ENCODE assay signal across 34 cellular contexts in genomic region chr3:83150896-83151295, GRCh38.
"Had no signal": no experiment of that assay in that cellular context is flagged by ENCODE, and none has a peak within 500 bp of the region (broad histone marks: within the 10 kb centered on the region; RNA-seq: fewer than 3 reads in every experiment).

No MANE protein-coding gene starts in this region.

- H3K9ac ChIP-seq: KMS-11 had no signal

- H3K9me3 ChIP-seq: MG63 had no signal

- H3K27me3 ChIP-seq: MG63 had no signal

- H3K4me2 ChIP-seq: KMS-11 had no signal

- H3K27ac ChIP-seq: KMS-11 had no signal

- H3K4me3 ChIP-seq: MG63 had no signal

- H3K36me3 ChIP-seq: MG63 had no signal

- DNase-seq: Karpas-422, Kasumi-1, MG63, MM.1S, MV-4-11, NCI-H1048, NCI-H1092, NCI-H1092 treated with DMSO at 0.1 percent for 48 hours, NCI-H1105, NCI-H1105 treated with DMSO at 0.1 percent for 48 hours, NCI-H1417, NCI-H1417 treated with DMSO at 0.1 percent for 48 hours, NCI-H1436, NCI-H1436 treated with DMSO at 0.1 percent for 48 hours, NCI-H146, NCI-H1694, NCI-H1694 treated with DMSO at 0.1 percent for 48 hours, NCI-H187, NCI-H187 treated with DMSO at 0.1 percent for 48 hours, NCI-H1930, NCI-H2029, NCI-H2029 treated with DMSO at 0.1 percent for 48 hours, NCI-H2081, NCI-H2081 treated with DMSO at 0.1 percent for 48 hours, NCI-H2107, NCI-H2171, NCI-H2171 treated with DMSO at 0.1 percent for 48 hours, NCI-H2227 treated with DMSO at 0.1 percent for 48 hours, NCI-H226, NCI-H345, NCI-H446, NCI-H446 treated with DMSO at 0.1 percent for 48 hours, NCI-H510A had no signal
